ENCODE assay signal across 1 cellular context in genomic region chr6:36827261-36828079, GRCh38.
TF ChIP-seq lines count a peak whose summit lies in the region.

No MANE protein-coding gene starts in this region.

TF ChIP-seq in K562, 482 proteins besides CTCF, POLR2A, EP300 and RAD21 (continued from another document and continues in another):
- no peak for TF ChIP-seq PTBP1 (IDR thresholded peaks at IDR 0.05; ENCODE audit: low read depth, low read length)
- TF ChIP-seq, protein P1, sequence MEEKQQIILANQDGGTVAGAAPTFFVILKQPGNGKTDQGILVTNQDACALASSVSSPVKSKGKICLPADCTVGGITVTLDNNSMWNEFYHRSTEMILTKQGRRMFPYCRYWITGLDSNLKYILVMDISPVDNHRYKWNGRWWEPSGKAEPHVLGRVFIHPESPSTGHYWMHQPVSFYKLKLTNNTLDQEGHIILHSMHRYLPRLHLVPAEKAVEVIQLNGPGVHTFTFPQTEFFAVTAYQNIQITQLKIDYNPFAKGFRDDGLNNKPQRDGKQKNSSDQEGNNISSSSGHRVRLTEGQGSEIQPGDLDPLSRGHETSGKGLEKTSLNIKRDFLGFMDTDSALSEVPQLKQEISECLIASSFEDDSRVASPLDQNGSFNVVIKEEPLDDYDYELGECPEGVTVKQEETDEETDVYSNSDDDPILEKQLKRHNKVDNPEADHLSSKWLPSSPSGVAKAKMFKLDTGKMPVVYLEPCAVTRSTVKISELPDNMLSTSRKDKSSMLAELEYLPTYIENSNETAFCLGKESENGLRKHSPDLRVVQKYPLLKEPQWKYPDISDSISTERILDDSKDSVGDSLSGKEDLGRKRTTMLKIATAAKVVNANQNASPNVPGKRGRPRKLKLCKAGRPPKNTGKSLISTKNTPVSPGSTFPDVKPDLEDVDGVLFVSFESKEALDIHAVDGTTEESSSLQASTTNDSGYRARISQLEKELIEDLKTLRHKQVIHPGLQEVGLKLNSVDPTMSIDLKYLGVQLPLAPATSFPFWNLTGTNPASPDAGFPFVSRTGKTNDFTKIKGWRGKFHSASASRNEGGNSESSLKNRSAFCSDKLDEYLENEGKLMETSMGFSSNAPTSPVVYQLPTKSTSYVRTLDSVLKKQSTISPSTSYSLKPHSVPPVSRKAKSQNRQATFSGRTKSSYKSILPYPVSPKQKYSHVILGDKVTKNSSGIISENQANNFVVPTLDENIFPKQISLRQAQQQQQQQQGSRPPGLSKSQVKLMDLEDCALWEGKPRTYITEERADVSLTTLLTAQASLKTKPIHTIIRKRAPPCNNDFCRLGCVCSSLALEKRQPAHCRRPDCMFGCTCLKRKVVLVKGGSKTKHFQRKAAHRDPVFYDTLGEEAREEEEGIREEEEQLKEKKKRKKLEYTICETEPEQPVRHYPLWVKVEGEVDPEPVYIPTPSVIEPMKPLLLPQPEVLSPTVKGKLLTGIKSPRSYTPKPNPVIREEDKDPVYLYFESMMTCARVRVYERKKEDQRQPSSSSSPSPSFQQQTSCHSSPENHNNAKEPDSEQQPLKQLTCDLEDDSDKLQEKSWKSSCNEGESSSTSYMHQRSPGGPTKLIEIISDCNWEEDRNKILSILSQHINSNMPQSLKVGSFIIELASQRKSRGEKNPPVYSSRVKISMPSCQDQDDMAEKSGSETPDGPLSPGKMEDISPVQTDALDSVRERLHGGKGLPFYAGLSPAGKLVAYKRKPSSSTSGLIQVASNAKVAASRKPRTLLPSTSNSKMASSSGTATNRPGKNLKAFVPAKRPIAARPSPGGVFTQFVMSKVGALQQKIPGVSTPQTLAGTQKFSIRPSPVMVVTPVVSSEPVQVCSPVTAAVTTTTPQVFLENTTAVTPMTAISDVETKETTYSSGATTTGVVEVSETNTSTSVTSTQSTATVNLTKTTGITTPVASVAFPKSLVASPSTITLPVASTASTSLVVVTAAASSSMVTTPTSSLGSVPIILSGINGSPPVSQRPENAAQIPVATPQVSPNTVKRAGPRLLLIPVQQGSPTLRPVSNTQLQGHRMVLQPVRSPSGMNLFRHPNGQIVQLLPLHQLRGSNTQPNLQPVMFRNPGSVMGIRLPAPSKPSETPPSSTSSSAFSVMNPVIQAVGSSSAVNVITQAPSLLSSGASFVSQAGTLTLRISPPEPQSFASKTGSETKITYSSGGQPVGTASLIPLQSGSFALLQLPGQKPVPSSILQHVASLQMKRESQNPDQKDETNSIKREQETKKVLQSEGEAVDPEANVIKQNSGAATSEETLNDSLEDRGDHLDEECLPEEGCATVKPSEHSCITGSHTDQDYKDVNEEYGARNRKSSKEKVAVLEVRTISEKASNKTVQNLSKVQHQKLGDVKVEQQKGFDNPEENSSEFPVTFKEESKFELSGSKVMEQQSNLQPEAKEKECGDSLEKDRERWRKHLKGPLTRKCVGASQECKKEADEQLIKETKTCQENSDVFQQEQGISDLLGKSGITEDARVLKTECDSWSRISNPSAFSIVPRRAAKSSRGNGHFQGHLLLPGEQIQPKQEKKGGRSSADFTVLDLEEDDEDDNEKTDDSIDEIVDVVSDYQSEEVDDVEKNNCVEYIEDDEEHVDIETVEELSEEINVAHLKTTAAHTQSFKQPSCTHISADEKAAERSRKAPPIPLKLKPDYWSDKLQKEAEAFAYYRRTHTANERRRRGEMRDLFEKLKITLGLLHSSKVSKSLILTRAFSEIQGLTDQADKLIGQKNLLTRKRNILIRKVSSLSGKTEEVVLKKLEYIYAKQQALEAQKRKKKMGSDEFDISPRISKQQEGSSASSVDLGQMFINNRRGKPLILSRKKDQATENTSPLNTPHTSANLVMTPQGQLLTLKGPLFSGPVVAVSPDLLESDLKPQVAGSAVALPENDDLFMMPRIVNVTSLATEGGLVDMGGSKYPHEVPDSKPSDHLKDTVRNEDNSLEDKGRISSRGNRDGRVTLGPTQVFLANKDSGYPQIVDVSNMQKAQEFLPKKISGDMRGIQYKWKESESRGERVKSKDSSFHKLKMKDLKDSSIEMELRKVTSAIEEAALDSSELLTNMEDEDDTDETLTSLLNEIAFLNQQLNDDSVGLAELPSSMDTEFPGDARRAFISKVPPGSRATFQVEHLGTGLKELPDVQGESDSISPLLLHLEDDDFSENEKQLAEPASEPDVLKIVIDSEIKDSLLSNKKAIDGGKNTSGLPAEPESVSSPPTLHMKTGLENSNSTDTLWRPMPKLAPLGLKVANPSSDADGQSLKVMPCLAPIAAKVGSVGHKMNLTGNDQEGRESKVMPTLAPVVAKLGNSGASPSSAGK (IDR thresholded peaks at IDR 0.05) = peak; percentile 80
- no peak for TF ChIP-seq FOXK1 (CRISPR knock-in tag; IDR thresholded peaks at IDR 0.05; ENCODE audit: borderline replicate concordance)
- peak; percentile 89 for TF ChIP-seq ZNF175 (CRISPR knock-in tag; IDR thresholded peaks at IDR 0.05; ENCODE audit: low read depth)
- peak; percentile 47; the same call in 1 of the 2 replicates for TF ChIP-seq ETV1 (tag; conservative IDR thresholded peaks at IDR 0.05; ENCODE audit: low read depth)
- peak; percentile 76 for TF ChIP-seq ATF3 (IDR thresholded peaks at IDR 0.05)
- no peak for TF ChIP-seq ATF3 (CRISPR knock-in tag; conservative IDR thresholded peaks at IDR 0.05)
- no peak for TF ChIP-seq SOX6 (IDR thresholded peaks at IDR 0.05)
- peak; percentile 97 for TF ChIP-seq FOSL1 (tag; conservative IDR thresholded peaks at IDR 0.05)
- no peak for TF ChIP-seq ZBTB1 (CRISPR knock-in tag; IDR thresholded peaks at IDR 0.05; ENCODE audit: borderline replicate concordance, low read depth)
- no peak for TF ChIP-seq EWSR1 (IDR thresholded peaks at IDR 0.05; ENCODE audit: borderline replicate concordance, low read depth, partially characterized antibody)
- TF ChIP-seq, protein P2, sequence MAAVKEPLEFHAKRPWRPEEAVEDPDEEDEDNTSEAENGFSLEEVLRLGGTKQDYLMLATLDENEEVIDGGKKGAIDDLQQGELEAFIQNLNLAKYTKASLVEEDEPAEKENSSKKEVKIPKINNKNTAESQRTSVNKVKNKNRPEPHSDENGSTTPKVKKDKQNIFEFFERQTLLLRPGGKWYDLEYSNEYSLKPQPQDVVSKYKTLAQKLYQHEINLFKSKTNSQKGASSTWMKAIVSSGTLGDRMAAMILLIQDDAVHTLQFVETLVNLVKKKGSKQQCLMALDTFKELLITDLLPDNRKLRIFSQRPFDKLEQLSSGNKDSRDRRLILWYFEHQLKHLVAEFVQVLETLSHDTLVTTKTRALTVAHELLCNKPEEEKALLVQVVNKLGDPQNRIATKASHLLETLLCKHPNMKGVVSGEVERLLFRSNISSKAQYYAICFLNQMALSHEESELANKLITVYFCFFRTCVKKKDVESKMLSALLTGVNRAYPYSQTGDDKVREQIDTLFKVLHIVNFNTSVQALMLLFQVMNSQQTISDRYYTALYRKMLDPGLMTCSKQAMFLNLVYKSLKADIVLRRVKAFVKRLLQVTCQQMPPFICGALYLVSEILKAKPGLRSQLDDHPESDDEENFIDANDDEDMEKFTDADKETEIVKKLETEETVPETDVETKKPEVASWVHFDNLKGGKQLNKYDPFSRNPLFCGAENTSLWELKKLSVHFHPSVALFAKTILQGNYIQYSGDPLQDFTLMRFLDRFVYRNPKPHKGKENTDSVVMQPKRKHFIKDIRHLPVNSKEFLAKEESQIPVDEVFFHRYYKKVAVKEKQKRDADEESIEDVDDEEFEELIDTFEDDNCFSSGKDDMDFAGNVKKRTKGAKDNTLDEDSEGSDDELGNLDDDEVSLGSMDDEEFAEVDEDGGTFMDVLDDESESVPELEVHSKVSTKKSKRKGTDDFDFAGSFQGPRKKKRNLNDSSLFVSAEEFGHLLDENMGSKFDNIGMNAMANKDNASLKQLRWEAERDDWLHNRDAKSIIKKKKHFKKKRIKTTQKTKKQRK (IDR thresholded peaks at IDR 0.05; ENCODE audit: borderline replicate concordance, low read depth, low read length) = no peak
- no peak for TF ChIP-seq GTF2A2 (tag; IDR thresholded peaks at IDR 0.05)
- TF ChIP-seq MCM3 (IDR thresholded peaks at IDR 0.05) = no peak
- no peak for TF ChIP-seq TFAM (CRISPR knock-in tag; conservative IDR thresholded peaks at IDR 0.05)
- no peak for TF ChIP-seq THAP7 (CRISPR knock-in tag; IDR thresholded peaks at IDR 0.05)
- TF ChIP-seq SAFB2 (IDR thresholded peaks at IDR 0.05; ENCODE audit: borderline replicate concordance, low read depth, low read length, severe bottlenecking) = no peak
- no peak for TF ChIP-seq HINFP (tag; conservative IDR thresholded peaks at IDR 0.05; ENCODE audit: low read depth)
- TF ChIP-seq ZNF41 (CRISPR knock-in tag; conservative IDR thresholded peaks at IDR 0.05) = no peak
- TF ChIP-seq PML (IDR thresholded peaks at IDR 0.05; ENCODE audit: low read length) = no peak
- TF ChIP-seq FOXP1 (CRISPR knock-in tag; IDR thresholded peaks at IDR 0.05) = no peak
- TF ChIP-seq POU5F1 (IDR thresholded peaks at IDR 0.05; ENCODE audit: borderline replicate concordance, low read depth, low read length, partially characterized antibody) = no peak
- TF ChIP-seq CHD1 (IDR thresholded peaks at IDR 0.05; ENCODE audit: low read length) = no peak
- TF ChIP-seq RUNX1 (IDR thresholded peaks at IDR 0.05; ENCODE audit: low read depth) = no peak
- peak; percentile 19 for TF ChIP-seq KDM5B (IDR thresholded peaks at IDR 0.05; ENCODE audit: insufficient replicate concordance, low read depth, low read length)
- peak; percentile 53; the same call in 1 of the 2 replicates for TF ChIP-seq MAX (CRISPR knock-in tag; IDR thresholded peaks at IDR 0.05)
- TF ChIP-seq YBX1 (IDR thresholded peaks at IDR 0.05) = no peak
- 0 out of 2 replicates have a peak, but pooled peaks have one; percentile 64 for TF ChIP-seq ZNF311 (CRISPR knock-in tag; IDR thresholded peaks at IDR 0.05)
- no peak for TF ChIP-seq SMARCB1 (IDR thresholded peaks at IDR 0.05; ENCODE audit: insufficient read length, low read depth)
- no peak for TF ChIP-seq NR4A1 (CRISPR knock-in tag; IDR thresholded peaks at IDR 0.05)
- TF ChIP-seq NR4A1 (tag; IDR thresholded peaks at IDR 0.05) = peak; percentile 65; the same call in 1 of the 2 replicates
- TF ChIP-seq E2F3 (CRISPR knock-in tag; IDR thresholded peaks at IDR 0.05) = no peak
- TF ChIP-seq ATF1 (CRISPR knock-in tag; IDR thresholded peaks at IDR 0.05) = no peak
- no peak for TF ChIP-seq ATF1 (tag; IDR thresholded peaks at IDR 0.05)
- no peak for TF ChIP-seq THRB (CRISPR knock-in tag; conservative IDR thresholded peaks at IDR 0.05)
- TF ChIP-seq KDM2B (CRISPR knock-in tag; IDR thresholded peaks at IDR 0.05) = no peak
- TF ChIP-seq ZNF766 (CRISPR knock-in tag; conservative IDR thresholded peaks at IDR 0.05) = peak; percentile 82
- no peak for TF ChIP-seq AFF1 (IDR thresholded peaks at IDR 0.05; ENCODE audit: low read depth in 1 of 2, partially characterized antibody in 2 of 2)
- peak; percentile 55 for TF ChIP-seq ZBTB17 (CRISPR knock-in tag; IDR thresholded peaks at IDR 0.05)
